Comparison of ENCODE assay signal across 1 cellular context in genomic region chr2:237632991-237633629, GRCh38.
TF ChIP-seq lines count a peak whose summit lies in the region.

No MANE protein-coding gene starts in this region.

TF ChIP-seq in WTC11, 78 proteins besides CTCF, POLR2A, EP300 and RAD21:
- no peak for TF ChIP-seq TEAD1 (CRISPR knock-in tag; IDR thresholded peaks at IDR 0.05)
- no peak for TF ChIP-seq E2F4 (CRISPR knock-in tag; IDR thresholded peaks at IDR 0.05; ENCODE audit: borderline replicate concordance, low read depth)
- TF ChIP-seq ZNF512 (CRISPR knock-in tag; IDR thresholded peaks at IDR 0.05; ENCODE audit: borderline replicate concordance) = no peak
- TF ChIP-seq CBFB (CRISPR knock-in tag; IDR thresholded peaks at IDR 0.05; ENCODE audit: low read depth) = no peak
- no peak for TF ChIP-seq NFE2L1 (CRISPR knock-in tag; IDR thresholded peaks at IDR 0.05)
